ENCODE assay signal across 8 cellular contexts in the genomic region with DNA sequence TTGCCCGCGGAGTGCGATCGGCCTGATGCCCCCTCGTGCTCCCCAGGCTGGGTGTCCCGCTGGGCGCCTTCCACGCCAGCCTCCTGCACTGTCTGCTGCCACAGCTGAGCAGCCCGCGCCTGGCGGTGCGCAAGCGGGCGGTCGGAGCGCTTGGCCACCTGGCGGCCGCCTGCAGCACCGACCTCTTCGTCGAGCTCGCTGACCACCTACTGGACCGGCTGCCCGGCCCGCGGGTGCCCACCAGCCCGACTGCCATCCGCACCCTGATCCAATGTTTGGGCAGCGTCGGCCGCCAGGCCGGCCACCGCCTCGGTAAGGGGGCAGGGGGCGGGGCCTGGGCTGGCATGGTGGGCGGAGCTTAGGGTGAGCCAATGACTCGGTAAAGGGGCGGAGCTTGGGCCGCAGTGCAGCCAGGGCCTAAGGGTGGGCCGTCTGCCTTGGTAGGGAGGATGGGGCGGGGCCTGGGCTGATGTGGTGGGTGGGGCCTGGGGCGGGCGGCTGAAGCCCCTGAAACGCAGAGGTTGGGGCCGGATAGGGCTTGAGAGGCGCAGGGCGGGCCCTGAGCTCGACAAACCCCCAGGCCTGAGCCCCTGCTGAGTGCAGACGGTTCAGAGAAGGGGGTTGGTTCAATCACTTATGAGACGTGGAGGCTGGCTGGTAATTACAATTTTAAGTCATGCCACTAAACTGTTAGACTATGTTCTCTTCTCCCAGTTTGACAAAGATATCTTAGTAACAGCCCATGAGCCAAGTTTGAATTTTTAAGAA. TPM values are rescaled to one million over a fixed set of nuclear protein-coding genes. Genes with fewer than 3 reads are reported as not detected.
DNase-seq lines count a peak whose midpoint lies in the region; ATAC-seq lines count a peak whose summit lies in the region.

No MANE protein-coding gene starts in this region.

- POLR2A ChIA-PET in activated CD8-positive, alpha-beta T cell treated with anti-CD3 and anti-CD28 coated beads, Interleukin-2, amount 10 ng/mL, durations not matched to agents 7 days and 5 days (lab: Charles Lee): interaction anchor here (1.3 kb wide), 1 partner anchor 31 kb away, joined by 6 read pairs; a partner anchor contains a TSS

- CTCF ChIA-PET in activated CD8-positive, alpha-beta T cell treated with anti-CD3 and anti-CD28 coated beads, Interleukin-2, amount 10 ng/mL, durations not matched to agents 7 days and 5 days (lab: Charles Lee): interaction anchor here (0.6 to 3.6 kb wide), 32 partner anchors 8 to 258 kb away, joined by 3 to 34 read pairs (median 5); a partner anchor contains a TSS

- H3K9me3 Mint-ChIP-seq in activated CD8-positive, alpha-beta T cell treated with anti-CD3 and anti-CD28 coated beads, Interleukin-2, amount 10 ng/mL, durations not matched to agents 7 days and 5 days (ENCODE audit: insufficient read depth): no peaks in the 10 kb centered on the region

- in situ Hi-C loops in ACHN (cut with HindIII; ENCODE audit: low pct_ligation_motif_present, low pct_unique_long_range_greater_than_20kb, low sequenced_read_pairs): no loop called here

- H3K4me1 Mint-ChIP-seq in activated CD8-positive, alpha-beta T cell treated with anti-CD3 and anti-CD28 coated beads, Interleukin-2, amount 10 ng/mL, durations not matched to agents 7 days and 5 days (ENCODE audit: low read depth): peaks cover 6% of the 10 kb centered on the region

- peak overlapping the region; percentile 64 for H3K4me3 Mint-ChIP-seq in activated CD8-positive, alpha-beta T cell treated with anti-CD3 and anti-CD28 coated beads, Interleukin-2, amount 10 ng/mL, durations not matched to agents 7 days and 5 days

- peak overlapping the region; percentile 80 for H3K27ac Mint-ChIP-seq in activated CD8-positive, alpha-beta T cell treated with anti-CD3 and anti-CD28 coated beads, Interleukin-2, amount 10 ng/mL, durations not matched to agents 7 days and 5 days

- ATAC-seq in GM18867 (IDR thresholded peaks at IDR 0.05; ENCODE audit: unreplicated experiment) (peak; percentile 98), HG03108 (IDR thresholded peaks at IDR 0.05; ENCODE audit: unreplicated experiment) (peak; percentile 98)
- ATAC-seq in activated CD8-positive, alpha-beta T cell treated with anti-CD3 and anti-CD28 coated beads, Interleukin-2, amount 10 ng/mL, durations not matched to agents 7 days and 5 days: peak; percentile 99

- H3K36me3 Mint-ChIP-seq in activated CD8-positive, alpha-beta T cell treated with anti-CD3 and anti-CD28 coated beads, Interleukin-2, amount 10 ng/mL, durations not matched to agents 7 days and 5 days (ENCODE audit: low read depth): no peaks in the 10 kb centered on the region

- DNase-seq in ACHN: peak; percentile 89
- peak; percentile 49 for DNase-seq in NCI-H524 treated with DMSO at 0.1 percent for 48 hours (lab: John Stamatoyannopoulos, UW)
- DNase-seq in activated CD8-positive, alpha-beta T cell treated with anti-CD3 and anti-CD28 coated beads, Interleukin-2, amount 10 ng/mL, durations not matched to agents 7 days and 5 days: peak; percentile 95
- peak; percentile 93 for DNase-seq in effector CD4-positive, alpha-beta T cell
- DNase-seq in medulla oblongata (ENCODE audit: extremely low spot score): peak; percentile 98
- DNase-seq in stimulated activated CD4-positive, alpha-beta T cell treated with anti-CD3 and anti-CD28 coated beads, TNF-alpha, amount 100 ng/mL, for 4 hours (ENCODE audit: low read depth in 3 of 3): peak; percentile 88 to 91 (median 90)

- peaks cover 11% of the 10 kb centered on the region for H3K27me3 Mint-ChIP-seq in activated CD8-positive, alpha-beta T cell treated with anti-CD3 and anti-CD28 coated beads, Interleukin-2, amount 10 ng/mL, durations not matched to agents 7 days and 5 days (ENCODE audit: low read depth)

RNA-seq across cellular contexts. Expression of a gene that starts 13.7 kb away (rescaled TPM):
- under 1 TPM; 0.31 to 0.53 TPM for total RNA-seq in activated CD8-positive, alpha-beta T cell treated with anti-CD3 and anti-CD28 coated beads, Interleukin-2, amount 10 ng/mL, durations not matched to agents 7 days and 5 days

RNA-seq across cellular contexts. Expression of a gene that starts 31.2 kb away (rescaled TPM):
- total RNA-seq in activated CD8-positive, alpha-beta T cell treated with anti-CD3 and anti-CD28 coated beads, Interleukin-2, amount 10 ng/mL, durations not matched to agents 7 days and 5 days: 1,000 to 10,000 TPM; 1,764 to 1,890 TPM

RNA-seq across cellular contexts. Expression of a gene that starts 51.1 kb away (rescaled TPM):
- not detected for total RNA-seq in activated CD8-positive, alpha-beta T cell treated with anti-CD3 and anti-CD28 coated beads, Interleukin-2, amount 10 ng/mL, durations not matched to agents 7 days and 5 days

Comparison
In these comparisons a context has a peak if more than half of its experiments do, and no peak if none do; other contexts are left out.
1. Peak in every context shown above with its lines: DNase-seq and ATAC-seq.